In genomic region chr20:3820901-3821727, GRCh38 we compare ENCODE assay signal across 8 cellular contexts. TPM values are rescaled to one million over a fixed set of nuclear protein-coding genes. Genes with fewer than 3 reads are reported as not detected.
DNase-seq lines count a peak whose midpoint lies in the region; ATAC-seq and TF ChIP-seq lines count a peak whose summit lies in the region.

No MANE protein-coding gene starts in this region.

- CTCF ChIA-PET in PC-3 (lab: Charles Lee): interaction anchor here (1.2 to 1.5 kb wide), 2 partner anchors 35 to 40 kb away, joined by 6 to 13 read pairs; partner anchors contain the start of genes CENPB and SPEF1

- H3K36me3 ChIP-seq in PC-3 (ENCODE audit: low read depth, low read length): peaks cover 26% of the 10 kb centered on the region
- H3K36me3 ChIP-seq in fibroblast of lung (ENCODE audit: control insufficient read depth, insufficient read depth, low read length): peaks cover 19% of the 10 kb centered on the region

- H3K27ac ChIP-seq in PC-3 (ENCODE audit: low read length) (peak overlapping the region; percentile 94), fibroblast of lung (ENCODE audit: insufficient read depth, low read length) (peak overlapping the region; percentile 100)

- no peaks in the 10 kb centered on the region for H3K27me3 ChIP-seq in PC-3 (ENCODE audit: low read length)
- no peaks in the 10 kb centered on the region for H3K27me3 ChIP-seq in fibroblast of lung (ENCODE audit: control insufficient read depth, insufficient read depth, low read length)

- H3K9me3 ChIP-seq in PC-3 (ENCODE audit: low read length) (no peaks in the 10 kb centered on the region), fibroblast of lung (ENCODE audit: control insufficient read depth, insufficient read depth, low read depth, low read length) (no peaks in the 10 kb centered on the region)

- H3K4me2 ChIP-seq in PC-3 (ENCODE audit: low read length): peak overlapping the region; percentile 92
- H3K4me2 ChIP-seq in fibroblast of lung (ENCODE audit: extremely low read depth, insufficient read depth, low read length): peak overlapping the region; percentile 92

- ATAC-seq in GM19455 (IDR thresholded peaks at IDR 0.05; ENCODE audit: unreplicated experiment): peak; percentile 1
- no peak for ATAC-seq in PC-3

- H3K4me1 ChIP-seq in PC-3 (ENCODE audit: insufficient read depth, low read length) (peaks cover 27% of the 10 kb centered on the region), fibroblast of lung (ENCODE audit: control insufficient read depth, extremely low read depth, insufficient read depth, low read length) (peaks cover 9% of the 10 kb centered on the region)

- H2AFZ ChIP-seq in PC-3 (ENCODE audit: low read length): peak overlapping the region; percentile 85
- H2AFZ ChIP-seq in fibroblast of lung (ENCODE audit: low read length): peak overlapping the region; percentile 29

- DNase-seq in PC-3: peak; percentile 34
- no peak for DNase-seq in fibroblast of lung (ENCODE audit: low read depth in 2 of 2)
- DNase-seq in skeletal muscle cell (ENCODE audit: low read depth): no peak
- no peak for DNase-seq in Ammon's horn (ENCODE audit: low spot score)
- no peak for DNase-seq in HPDE6-E6E7 (ENCODE audit: extremely low spot score)
- no peak for DNase-seq in Kasumi-1 (lab: John Stamatoyannopoulos, UW)
- DNase-seq in OCI-M2 (lab: John Stamatoyannopoulos, UW; ENCODE audit: unreplicated experiment): no peak

- H4K20me1 ChIP-seq in PC-3 (ENCODE audit: low read length): no peaks in the 10 kb centered on the region
- no peaks in the 10 kb centered on the region for H4K20me1 ChIP-seq in fibroblast of lung (ENCODE audit: control insufficient read depth, extremely low read depth, insufficient read depth, low read length)

- H3K9ac ChIP-seq in PC-3 (ENCODE audit: low read length): peak overlapping the region; percentile 95
- peak overlapping the region; percentile 100 for H3K9ac ChIP-seq in fibroblast of lung (ENCODE audit: insufficient read depth, low read length)

- TSS peak; percentile 68 for BruUV-seq in PC-3 (replicated peaks; lab: Mats Ljungman, UMichigan)

- POLR2A ChIA-PET in PC-3 (lab: Charles Lee; ENCODE audit: unreplicated experiment): interaction anchor here (0.6 to 1.1 kb wide), 3 partner anchors 10 to 71 kb away, joined by 4 to 11 read pairs (median 4); partner anchors contain the start of gene CENPB

- no peaks in the 10 kb centered on the region for H3K9me2 ChIP-seq in PC-3 (replicated peaks; ENCODE audit: low read length)

- no peaks in the 10 kb centered on the region for H3F3A ChIP-seq in PC-3 (ENCODE audit: low read length, unreplicated experiment)

- TF ChIP-seq CTCF in PC-3 (conservative IDR thresholded peaks at IDR 0.05; ENCODE audit: low read depth, low read length) (no peak), fibroblast of lung (conservative IDR thresholded peaks at IDR 0.05 in 1 of 2, IDR thresholded peaks at IDR 0.05 in 1 of 2; ENCODE audit: low read depth in 1 of 2, low read length in 2 of 2) (no peak)

- H3K79me2 ChIP-seq in PC-3 (ENCODE audit: low read length) (peaks cover 22% of the 10 kb centered on the region), fibroblast of lung (ENCODE audit: control insufficient read depth, insufficient read depth, low read length) (peaks cover 8% of the 10 kb centered on the region)

- H3K4me3 ChIP-seq in PC-3 (ENCODE audit: low read length): peak overlapping the region; percentile 85
- H3K4me3 ChIP-seq in fibroblast of lung (replicated peaks in 1 of 4; ENCODE audit: control extremely low read depth in 1 of 4, insufficient read depth in 1 of 4, low read depth in 3 of 4, low read length in 4 of 4): peak overlapping the region; percentile 67 to 93 (median 90)
- peak overlapping the region; percentile 78 for H3K4me3 ChIP-seq in skeletal muscle cell (ENCODE audit: low read depth, low read length)

- intact Hi-C loops in PC-3 (cut with micrococcal nuclease): loop anchor here (1.0 to 2.0 kb wide), 5 partner anchors 10 to 34 kb away; partner anchors contain the start of genes CDC25B and MAVS

RNA-seq across cellular contexts. Expression of gene AP5S1, which starts 0.8 kb away (rescaled TPM):
- 28.5 and 31.4 TPM in 2 replicates for total RNA-seq in PC-3 (2014; rRNA removed)
- total RNA-seq in fibroblast of lung: 10.0 and 17.8 TPM in 2 replicates
- polyA plus RNA-seq in fibroblast of lung: 11.8 and 12.2 TPM in 2 replicates
- polyA plus RNA-seq in fibroblast of lung (2012): 18.1 and 21.4 TPM in 2 replicates
- polyA minus RNA-seq in fibroblast of lung (ENCODE audit: low replicate concordance): 64.9 and 68.7 TPM in 2 replicates

RNA-seq across cellular contexts. Expression of gene CDC25B, which starts 25.0 kb away (rescaled TPM):
- total RNA-seq in PC-3 (2014; rRNA removed) (89.7 and 106 TPM in 2 replicates), fibroblast of lung (49.3 and 62.1 TPM in 2 replicates)
- 38.2 and 86.1 TPM in 2 replicates for polyA plus RNA-seq in fibroblast of lung
- 51.8 and 121 TPM in 2 replicates for polyA plus RNA-seq in fibroblast of lung (2012)
- 88.0 and 238 TPM in 2 replicates for polyA minus RNA-seq in fibroblast of lung (ENCODE audit: low replicate concordance)

RNA-seq across cellular contexts. Expression of gene MAVS, which starts 25.5 kb away (rescaled TPM):
- total RNA-seq in PC-3 (2014; rRNA removed): 38.7 and 44.8 TPM in 2 replicates
- total RNA-seq in fibroblast of lung: 12.1 and 15.9 TPM in 2 replicates
- polyA plus RNA-seq in fibroblast of lung: 14.4 and 16.4 TPM in 2 replicates
- polyA plus RNA-seq in fibroblast of lung (2012): 19.7 and 22.1 TPM in 2 replicates
- 64.7 and 74.2 TPM in 2 replicates for polyA minus RNA-seq in fibroblast of lung (ENCODE audit: low replicate concordance)

RNA-seq across cellular contexts. Expression of gene CENPB, which starts 34.6 kb away (rescaled TPM):
- total RNA-seq in PC-3 (2014; rRNA removed) (213 and 276 TPM in 2 replicates), fibroblast of lung (106 TPM in 2 replicates)
- polyA plus RNA-seq in fibroblast of lung: 32.6 and 52.7 TPM in 2 replicates
- polyA plus RNA-seq in fibroblast of lung (2012): 71.6 and 118 TPM in 2 replicates
- polyA minus RNA-seq in fibroblast of lung (ENCODE audit: low replicate concordance): 78.5 and 104 TPM in 2 replicates

RNA-seq across cellular contexts. Expression of gene SPEF1, which starts 39.9 kb away (rescaled TPM):
- total RNA-seq in PC-3 (2014; rRNA removed): 2.0 and 2.6 TPM in 2 replicates
- total RNA-seq in fibroblast of lung: under 0.01 and 0.17 TPM in 2 replicates
- polyA plus RNA-seq in fibroblast of lung: 0.06 and 0.07 TPM in 2 replicates
- 0.09 and 0.10 TPM in 2 replicates for polyA plus RNA-seq in fibroblast of lung (2012)
- polyA minus RNA-seq in fibroblast of lung (ENCODE audit: low replicate concordance): not detected in 2 replicates
